ENCODE assay signal across 1 cellular context in the genomic region with DNA sequence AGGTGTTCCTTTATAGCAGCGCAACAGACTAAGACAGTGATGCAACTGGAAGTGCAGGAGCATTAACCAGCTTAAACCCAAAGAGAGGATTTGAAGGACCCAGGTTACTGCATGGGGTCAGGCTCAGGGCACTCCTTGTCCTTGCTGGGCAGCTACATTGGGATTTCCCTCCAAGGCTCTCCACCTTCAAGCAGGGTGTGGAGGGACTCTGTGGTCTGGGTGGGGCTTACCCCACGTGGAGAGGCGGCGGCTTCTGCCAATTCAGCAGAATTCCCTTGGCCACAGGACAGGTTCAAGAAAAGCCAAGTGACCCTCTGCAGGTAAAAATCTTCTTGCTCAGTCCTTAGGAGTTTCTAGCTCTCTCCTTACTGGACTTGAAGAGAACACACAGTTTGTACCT.
TF ChIP-seq lines count a peak whose summit lies in the region.

No MANE protein-coding gene starts in this region.

TF ChIP-seq in H1, 55 proteins besides CTCF, POLR2A, EP300 and RAD21:
- TF ChIP-seq MAFK (IDR thresholded peaks at IDR 0.05; ENCODE audit: low read depth, low read length) (peak; percentile 43; the same call in 1 of the 2 replicates), ASH2L (IDR thresholded peaks at IDR 0.05; ENCODE audit: low read length) (no peak)
